In genomic region chr7:103074519-103075336, GRCh38 we compare ENCODE assay signal across 8 cellular contexts. TPM values are rescaled to one million over a fixed set of nuclear protein-coding genes. Genes with fewer than 3 reads are reported as not detected.
DNase-seq lines count a peak whose midpoint lies in the region; ATAC-seq and TF ChIP-seq lines count a peak whose summit lies in the region.

ARMC10 (plus strand) TSS chr7:103075140; CDS start chr7:103075273, 133 bp downstream.
FBXL13 (minus strand) TSS chr7:103074796.

- peak; percentile 4 for TF ChIP-seq CTCF in AG09309 (IDR thresholded peaks at IDR 0.05; ENCODE audit: control insufficient read depth, insufficient read depth, low read depth, low read length, missing control alignments)
- no peak for TF ChIP-seq CTCF in WTC11 (IDR thresholded peaks at IDR 0.05)

- H3K36me3 Mint-ChIP-seq in WTC11, result peaks cover under 1% of the 10 kb centered on the region

- TF ChIP-seq POLR2A in GM18951 (IDR thresholded peaks at IDR 0.05; ENCODE audit: extremely low read depth, insufficient read depth, insufficient read length), result peak; percentile 90

- peak within 1 kb of the TSS; percentile 94 for H3K27ac Mint-ChIP-seq in WTC11

- POLR2A ChIA-PET in WTC11 (lab: Charles Lee), result interaction anchor here (0.6 to 1.6 kb wide), 5 partner anchors 13 to 326 kb away, joined by 4 to 8 read pairs (median 6); partner anchors contain the start of gene FAM185A

- CTCF ChIA-PET in WTC11 (lab: Charles Lee), result interaction anchor here (0.6 to 2.9 kb wide), 6 partner anchors 9 to 326 kb away, joined by 3 to 47 read pairs (median 4); partner anchors contain the start of gene FAM185A

- H3K4me3 ChIP-seq in AG09309 (ENCODE audit: control insufficient read depth, low read depth, low read length), result peak within 1 kb of the TSS; percentile 62

- DNase-seq in AG09309 (ENCODE audit: low read depth) (peak; percentile 61), NCI-H2227 (lab: John Stamatoyannopoulos, UW; ENCODE audit: unreplicated experiment) (peak; percentile 95), WTC11 (ENCODE audit: low spot score) (peak; percentile 84), caudate nucleus (lab: John Stamatoyannopoulos, UW) (peak; percentile 36 to 98 (median 92)), islet precursor cell (peak; percentile 95)
- DNase-seq in stimulated activated CD4-positive, alpha-beta T cell treated with anti-CD3 and anti-CD28 coated beads, Interleukin-12 subunit alpha, Interleukin-12 subunit beta, amount 100 ng/mL, for 4 hours, result peak; percentile 89

- ATAC-seq in HG03175 (IDR thresholded peaks at IDR 0.05; ENCODE audit: unreplicated experiment) (peak; percentile 91), WTC11 (peak; percentile 82)

- peaks cover 22% of the 10 kb centered on the region for H3K4me1 Mint-ChIP-seq in WTC11

- H3K27ac ChIP-seq in caudate nucleus (ENCODE audit: low read depth, low read length), result peak within 1 kb of the TSS; percentile 89

- peaks cover 3% of the 10 kb centered on the region; the same call in 1 of the 2 replicates for H3K9me3 Mint-ChIP-seq in WTC11

- H3K4me3 Mint-ChIP-seq in WTC11, result peak within 1 kb of the TSS; percentile 98

- in situ Hi-C loops in GM18951 (cut with MboI; ENCODE audit: low sequenced_read_pairs, unreplicated experiment), result no loop called here

- H3K27me3 Mint-ChIP-seq in WTC11 (ENCODE audit: low read depth), result no peaks in the 10 kb centered on the region

TF ChIP-seq in WTC11, 78 proteins besides CTCF, POLR2A, EP300 and RAD21 (continues in another document):
- TF ChIP-seq TCF7 (CRISPR knock-in tag; IDR thresholded peaks at IDR 0.05; ENCODE audit: low read depth), result no peak
- no peak for TF ChIP-seq NFE2L1 (CRISPR knock-in tag; IDR thresholded peaks at IDR 0.05)
- TF ChIP-seq, protein P1, sequence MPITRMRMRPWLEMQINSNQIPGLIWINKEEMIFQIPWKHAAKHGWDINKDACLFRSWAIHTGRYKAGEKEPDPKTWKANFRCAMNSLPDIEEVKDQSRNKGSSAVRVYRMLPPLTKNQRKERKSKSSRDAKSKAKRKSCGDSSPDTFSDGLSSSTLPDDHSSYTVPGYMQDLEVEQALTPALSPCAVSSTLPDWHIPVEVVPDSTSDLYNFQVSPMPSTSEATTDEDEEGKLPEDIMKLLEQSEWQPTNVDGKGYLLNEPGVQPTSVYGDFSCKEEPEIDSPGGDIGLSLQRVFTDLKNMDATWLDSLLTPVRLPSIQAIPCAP (CRISPR knock-in tag; IDR thresholded peaks at IDR 0.05), result peak; percentile 82; the same call in 1 of the 2 replicates
- TF ChIP-seq NR3C1 (CRISPR knock-in tag; conservative IDR thresholded peaks at IDR 0.05; ENCODE audit: low read depth), result no peak
- TF ChIP-seq SMAD3 (CRISPR knock-in tag; IDR thresholded peaks at IDR 0.05; ENCODE audit: borderline replicate concordance), result no peak
- TF ChIP-seq, protein P2, sequence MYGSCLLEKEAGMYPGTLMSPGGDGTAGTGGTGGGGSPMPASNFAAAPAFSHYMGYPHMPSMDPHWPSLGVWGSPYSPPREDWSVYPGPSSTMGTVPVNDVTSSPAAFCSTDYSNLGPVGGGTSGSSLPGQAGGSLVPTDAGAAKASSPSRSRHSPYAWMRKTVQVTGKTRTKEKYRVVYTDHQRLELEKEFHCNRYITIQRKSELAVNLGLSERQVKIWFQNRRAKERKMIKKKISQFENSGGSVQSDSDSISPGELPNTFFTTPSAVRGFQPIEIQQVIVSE (CRISPR knock-in tag; IDR thresholded peaks at IDR 0.05; ENCODE audit: borderline replicate concordance), result no peak
- TF ChIP-seq, protein P3, sequence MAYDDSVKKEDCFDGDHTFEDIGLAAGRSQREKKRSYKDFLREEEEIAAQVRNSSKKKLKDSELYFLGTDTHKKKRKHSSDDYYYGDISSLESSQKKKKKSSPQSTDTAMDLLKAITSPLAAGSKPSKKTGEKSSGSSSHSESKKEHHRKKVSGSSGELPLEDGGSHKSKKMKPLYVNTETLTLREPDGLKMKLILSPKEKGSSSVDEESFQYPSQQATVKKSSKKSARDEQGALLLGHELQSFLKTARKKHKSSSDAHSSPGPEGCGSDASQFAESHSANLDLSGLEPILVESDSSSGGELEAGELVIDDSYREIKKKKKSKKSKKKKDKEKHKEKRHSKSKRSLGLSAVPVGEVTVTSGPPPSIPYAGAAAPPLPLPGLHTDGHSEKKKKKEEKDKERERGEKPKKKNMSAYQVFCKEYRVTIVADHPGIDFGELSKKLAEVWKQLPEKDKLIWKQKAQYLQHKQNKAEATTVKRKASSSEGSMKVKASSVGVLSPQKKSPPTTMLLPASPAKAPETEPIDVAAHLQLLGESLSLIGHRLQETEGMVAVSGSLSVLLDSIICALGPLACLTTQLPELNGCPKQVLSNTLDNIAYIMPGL (CRISPR knock-in tag; IDR thresholded peaks at IDR 0.05), result peak; percentile 58
- no peak for TF ChIP-seq OVOL2 (CRISPR knock-in tag; IDR thresholded peaks at IDR 0.05; ENCODE audit: borderline replicate concordance)
- TF ChIP-seq FOXK1 (CRISPR knock-in tag; IDR thresholded peaks at IDR 0.05), result no peak; the same call in 1 of the 2 replicates
- TF ChIP-seq ZNF317 (CRISPR knock-in tag; IDR thresholded peaks at IDR 0.05; ENCODE audit: borderline replicate concordance, low read depth), result no peak
- TF ChIP-seq, protein P4, sequence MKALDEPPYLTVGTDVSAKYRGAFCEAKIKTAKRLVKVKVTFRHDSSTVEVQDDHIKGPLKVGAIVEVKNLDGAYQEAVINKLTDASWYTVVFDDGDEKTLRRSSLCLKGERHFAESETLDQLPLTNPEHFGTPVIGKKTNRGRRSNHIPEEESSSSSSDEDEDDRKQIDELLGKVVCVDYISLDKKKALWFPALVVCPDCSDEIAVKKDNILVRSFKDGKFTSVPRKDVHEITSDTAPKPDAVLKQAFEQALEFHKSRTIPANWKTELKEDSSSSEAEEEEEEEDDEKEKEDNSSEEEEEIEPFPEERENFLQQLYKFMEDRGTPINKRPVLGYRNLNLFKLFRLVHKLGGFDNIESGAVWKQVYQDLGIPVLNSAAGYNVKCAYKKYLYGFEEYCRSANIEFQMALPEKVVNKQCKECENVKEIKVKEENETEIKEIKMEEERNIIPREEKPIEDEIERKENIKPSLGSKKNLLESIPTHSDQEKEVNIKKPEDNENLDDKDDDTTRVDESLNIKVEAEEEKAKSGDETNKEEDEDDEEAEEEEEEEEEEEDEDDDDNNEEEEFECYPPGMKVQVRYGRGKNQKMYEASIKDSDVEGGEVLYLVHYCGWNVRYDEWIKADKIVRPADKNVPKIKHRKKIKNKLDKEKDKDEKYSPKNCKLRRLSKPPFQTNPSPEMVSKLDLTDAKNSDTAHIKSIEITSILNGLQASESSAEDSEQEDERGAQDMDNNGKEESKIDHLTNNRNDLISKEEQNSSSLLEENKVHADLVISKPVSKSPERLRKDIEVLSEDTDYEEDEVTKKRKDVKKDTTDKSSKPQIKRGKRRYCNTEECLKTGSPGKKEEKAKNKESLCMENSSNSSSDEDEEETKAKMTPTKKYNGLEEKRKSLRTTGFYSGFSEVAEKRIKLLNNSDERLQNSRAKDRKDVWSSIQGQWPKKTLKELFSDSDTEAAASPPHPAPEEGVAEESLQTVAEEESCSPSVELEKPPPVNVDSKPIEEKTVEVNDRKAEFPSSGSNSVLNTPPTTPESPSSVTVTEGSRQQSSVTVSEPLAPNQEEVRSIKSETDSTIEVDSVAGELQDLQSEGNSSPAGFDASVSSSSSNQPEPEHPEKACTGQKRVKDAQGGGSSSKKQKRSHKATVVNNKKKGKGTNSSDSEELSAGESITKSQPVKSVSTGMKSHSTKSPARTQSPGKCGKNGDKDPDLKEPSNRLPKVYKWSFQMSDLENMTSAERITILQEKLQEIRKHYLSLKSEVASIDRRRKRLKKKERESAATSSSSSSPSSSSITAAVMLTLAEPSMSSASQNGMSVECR (CRISPR knock-in tag; IDR thresholded peaks at IDR 0.05; ENCODE audit: borderline replicate concordance), result peak; percentile 43; the same call in 1 of the 2 replicates
- TF ChIP-seq SP1 (CRISPR knock-in tag; conservative IDR thresholded peaks at IDR 0.05), result peak; percentile 87
- TF ChIP-seq ZNF263 (CRISPR knock-in tag; IDR thresholded peaks at IDR 0.05; ENCODE audit: low read depth), result no peak; the same call in 1 of the 2 replicates
- no peak for TF ChIP-seq NR1H2 (CRISPR knock-in tag; IDR thresholded peaks at IDR 0.05)
- no peak for TF ChIP-seq ZNF671 (CRISPR knock-in tag; IDR thresholded peaks at IDR 0.05)
- TF ChIP-seq MXD4 (CRISPR knock-in tag; IDR thresholded peaks at IDR 0.05; ENCODE audit: borderline replicate concordance), result no peak
- TF ChIP-seq, protein P5, sequence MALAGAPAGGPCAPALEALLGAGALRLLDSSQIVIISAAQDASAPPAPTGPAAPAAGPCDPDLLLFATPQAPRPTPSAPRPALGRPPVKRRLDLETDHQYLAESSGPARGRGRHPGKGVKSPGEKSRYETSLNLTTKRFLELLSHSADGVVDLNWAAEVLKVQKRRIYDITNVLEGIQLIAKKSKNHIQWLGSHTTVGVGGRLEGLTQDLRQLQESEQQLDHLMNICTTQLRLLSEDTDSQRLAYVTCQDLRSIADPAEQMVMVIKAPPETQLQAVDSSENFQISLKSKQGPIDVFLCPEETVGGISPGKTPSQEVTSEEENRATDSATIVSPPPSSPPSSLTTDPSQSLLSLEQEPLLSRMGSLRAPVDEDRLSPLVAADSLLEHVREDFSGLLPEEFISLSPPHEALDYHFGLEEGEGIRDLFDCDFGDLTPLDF (CRISPR knock-in tag; IDR thresholded peaks at IDR 0.05), result no peak

RNA-seq across cellular contexts. Expression of gene ARMC10, which starts in this region (rescaled TPM):
- total RNA-seq in WTC11 (2021), result 35.4 to 42.3 TPM (median 42.0 TPM) in 3 replicates

RNA-seq across cellular contexts. Expression of gene FBXL13, which starts in this region (rescaled TPM):
- 1.4 to 2.2 TPM (median 1.7 TPM) in 3 replicates for total RNA-seq in WTC11 (2021)

Comparison
In these comparisons a context has a peak if more than half of its experiments do, and no peak if none do; other contexts are left out.
1. Peak in every context shown above with its lines: DNase-seq, ATAC-seq, H3K4me3 ChIP-seq and H3K27ac ChIP-seq.